1 cellular context compared by ENCODE assay signal in the genomic region with DNA sequence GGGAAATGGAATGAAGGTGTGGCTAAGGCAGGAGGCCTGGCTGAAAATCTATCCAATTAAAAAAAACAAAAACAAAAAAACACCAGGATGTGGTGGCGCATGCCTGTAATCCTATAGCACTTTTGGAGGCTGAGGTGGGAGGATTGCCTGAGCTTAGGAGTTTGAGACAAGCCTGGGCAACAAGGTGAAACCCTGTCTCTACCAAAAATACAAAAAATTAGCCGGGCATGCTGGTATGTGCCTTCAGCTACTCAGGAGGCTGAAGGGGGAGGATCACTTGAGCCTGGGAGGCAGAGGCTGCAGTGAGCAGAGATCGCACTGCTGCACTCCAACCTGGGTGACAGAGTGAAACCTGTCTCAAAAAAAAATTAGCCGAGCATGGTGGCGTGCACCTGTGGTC.
TF ChIP-seq lines count a peak whose summit lies in the region.

No MANE protein-coding gene starts in this region.

TF ChIP-seq in HCT116, 20 proteins besides CTCF, POLR2A, EP300 and RAD21:
- TF ChIP-seq YY1 (IDR thresholded peaks at IDR 0.05; ENCODE audit: extremely low read depth, insufficient replicate concordance, low read depth, low read length) = no peak
- TF ChIP-seq CEBPB (IDR thresholded peaks at IDR 0.05; ENCODE audit: low read depth) = no peak
- no peak for TF ChIP-seq ZFX (IDR thresholded peaks at IDR 0.05)
